Comparison of ENCODE assay signal across 23 cellular contexts in genomic region chr3:187833375-187833774, GRCh38.
DNase-seq lines count a peak whose midpoint lies in the region; ATAC-seq, FAIRE-seq and TF ChIP-seq lines count a peak whose summit lies in the region.
"Had no signal": no experiment of that assay in that cellular context is flagged by ENCODE, and none has a peak within 500 bp of the region (broad histone marks: within the 10 kb centered on the region; RNA-seq: fewer than 3 reads in every experiment).

No MANE protein-coding gene starts in this region.

- H3K27ac Mint-ChIP-seq in activated naive CD4-positive, alpha-beta T cell treated with anti-CD3 and anti-CD28 coated beads, Interleukin-2, amount 50 U/mL, for 24 hours, result peak overlapping the region; percentile 61
- H3K27ac Mint-ChIP-seq: CD14-positive monocyte; CD4-positive, alpha-beta T cell had no signal

- H3K4me3 ChIP-seq in A549 (no peak overlapping the region), OCI-LY3 (ENCODE audit: low read length) (no peak overlapping the region), mesenchymal stem cell (ENCODE audit: insufficient read depth in 1 of 2, low read depth in 1 of 2, low read length in 2 of 2) (no peak overlapping the region)
- H3K4me3 ChIP-seq: BLaER1 treated with 17β-estradiol and CSF1 and Interleukin-3, amounts not matched to agents 10 nM and 100 nM; GM12878; GM23248 had no signal

- H2BK15ac ChIP-seq in mesenchymal stem cell (ENCODE audit: low read depth, poor library complexity, severe bottlenecking), result peak overlapping the region; percentile 57

- no peak overlapping the region for H2BK5ac ChIP-seq in mesenchymal stem cell (ENCODE audit: low read depth, low read length, poor library complexity, severe bottlenecking)

- no peaks in the 10 kb centered on the region for H4K20me1 ChIP-seq in OCI-LY3 (ENCODE audit: insufficient read depth, low read length)
- H4K20me1 ChIP-seq: BLaER1 treated with 17β-estradiol and CSF1 and Interleukin-3, amounts not matched to agents 10 nM and 100 nM had no signal

- no peak for TF ChIP-seq RAD21 in A549 (conservative IDR thresholded peaks at IDR 0.05 in 1 of 2, IDR thresholded peaks at IDR 0.05 in 1 of 2)

- H4K91ac ChIP-seq in mesenchymal stem cell (ENCODE audit: low read length), result no peak overlapping the region

- no peak for TF ChIP-seq EP300 in A549 (IDR thresholded peaks at IDR 0.05)

- H2BK12ac ChIP-seq in mesenchymal stem cell (ENCODE audit: low read length in 2 of 2), result no peak overlapping the region

- WGBS in A549 (ENCODE audit: missing lambda C conversion rate), result 54% methylated on average over 3 of the region's 3 CpGs
- 84% methylated on average over 2 of the region's 3 CpGs for WGBS in mesenchymal stem cell

- no peaks in the 10 kb centered on the region for H3K79me2 ChIP-seq in OCI-LY3 (ENCODE audit: low read length)

- no peak for FAIRE-seq in A549 (lab: Jason Lieb, UNC)
- FAIRE-seq: D721Med, GM12878, GM19239, H1 had no signal

- CTCF ChIA-PET in A549 (lab: Yijun Ruan, JAX), result no interaction called here

- H3K4me2 ChIP-seq in A549, result no peak overlapping the region
- 0 out of 2 replicates have a peak overlapping the region, but pooled peaks have one; percentile 33 for H3K4me2 ChIP-seq in OCI-LY3 (ENCODE audit: low read length)
- no peak overlapping the region for H3K4me2 ChIP-seq in mesenchymal stem cell (ENCODE audit: low read length, poor library complexity, severe bottlenecking)
- H3K4me2 ChIP-seq: BLaER1 treated with 17β-estradiol and CSF1 and Interleukin-3, amounts not matched to agents 10 nM and 100 nM had no signal

- H3K79me1 ChIP-seq in mesenchymal stem cell (replicated peaks; ENCODE audit: low read length, poor library complexity, severe bottlenecking), result no peaks in the 10 kb centered on the region

- H2AFZ ChIP-seq in OCI-LY3 (ENCODE audit: low read depth, low read length) (no peak overlapping the region), mesenchymal stem cell (ENCODE audit: low read depth, low read length) (no peak overlapping the region)
- H2AFZ ChIP-seq: GM23248 had no signal

- H3K23ac ChIP-seq in mesenchymal stem cell (ENCODE audit: low read length in 2 of 2), result no peak overlapping the region

- H3K27ac ChIP-seq in A549 (no peak overlapping the region), OCI-LY3 (ENCODE audit: low read length) (peak overlapping the region; percentile 31; the same call in 1 of the 2 replicates), mesenchymal stem cell (ENCODE audit: low read length, poor library complexity, severe bottlenecking) (no peak overlapping the region)
- H3K27ac ChIP-seq: BLaER1 treated with 17β-estradiol and CSF1 and Interleukin-3, amounts not matched to agents 10 nM and 100 nM; GM23248 had no signal

- H3K9me3 ChIP-seq in A549 (no peaks in the 10 kb centered on the region), OCI-LY3 (ENCODE audit: insufficient read depth, low read length) (no peaks in the 10 kb centered on the region), mesenchymal stem cell (ENCODE audit: control insufficient read depth, low read length) (no peaks in the 10 kb centered on the region)
- H3K9me3 ChIP-seq: BE2C had no signal

- no peaks in the 10 kb centered on the region for H3K27me3 Mint-ChIP-seq in activated naive CD4-positive, alpha-beta T cell treated with anti-CD3 and anti-CD28 coated beads, Interleukin-2, amount 50 U/mL, for 24 hours
- H3K27me3 Mint-ChIP-seq: CD4-positive, alpha-beta T cell had no signal

- H3K36me3 Mint-ChIP-seq in activated naive CD4-positive, alpha-beta T cell treated with anti-CD3 and anti-CD28 coated beads, Interleukin-2, amount 50 U/mL, for 24 hours, result no peaks in the 10 kb centered on the region

- no peak overlapping the region for H3K9ac ChIP-seq in OCI-LY3 (ENCODE audit: low read length)
- H3K9ac ChIP-seq in mesenchymal stem cell (ENCODE audit: low read length), result no peak overlapping the region
- H3K9ac ChIP-seq: BLaER1 treated with 17β-estradiol and CSF1 and Interleukin-3, amounts not matched to agents 10 nM and 100 nM; GM23248 had no signal

- H2AK5ac ChIP-seq in mesenchymal stem cell (ENCODE audit: low read length, severe bottlenecking), result no peak overlapping the region

- H4K8ac ChIP-seq in mesenchymal stem cell (ENCODE audit: low read length), result no peak overlapping the region

- ATAC-seq in A549, result no peak

- no peak overlapping the region for H3K18ac ChIP-seq in mesenchymal stem cell (ENCODE audit: low read depth in 1 of 2, low read length in 2 of 2)

- H3K4ac ChIP-seq in mesenchymal stem cell (ENCODE audit: low read depth in 1 of 2, low read length in 2 of 2), result no peak overlapping the region

- no peak for TF ChIP-seq POLR2A in A549 (IDR thresholded peaks at IDR 0.05; ENCODE audit: low read length)

- no peak for DNase-seq in activated naive CD4-positive, alpha-beta T cell (lab: John Stamatoyannopoulos, UW)
- DNase-seq in A549 (ENCODE audit: low read depth in 1 of 2, low spot score in 1 of 2) (no peak), mesenchymal stem cell (no peak), AG08396 (ENCODE audit: low spot score) (no peak)
- DNase-seq: AML-193; BE2C; CD4-positive, alpha-beta T cell; CD8-positive, alpha-beta memory T cell; DMS 273 treated with DMSO at 0.1 percent for 48 hours; DMS79; EL; GDM1; GM23248; H7; HCEC 1CT had no signal

- H3K4me1 Mint-ChIP-seq in activated naive CD4-positive, alpha-beta T cell treated with anti-CD3 and anti-CD28 coated beads, Interleukin-2, amount 50 U/mL, for 24 hours, result no peaks in the 10 kb centered on the region

- POLR2A ChIA-PET in A549 (lab: Yijun Ruan, JAX), result no interaction called here

- H3K4me1 ChIP-seq in A549 (no peaks in the 10 kb centered on the region), OCI-LY3 (ENCODE audit: low read length) (peaks cover 36% of the 10 kb centered on the region), mesenchymal stem cell (ENCODE audit: control insufficient read depth, insufficient read depth, low read depth, low read length) (peaks cover 12% of the 10 kb centered on the region)
- H3K4me1 ChIP-seq: BE2C had no signal

- H3K4me3 Mint-ChIP-seq in activated naive CD4-positive, alpha-beta T cell treated with anti-CD3 and anti-CD28 coated beads, Interleukin-2, amount 50 U/mL, for 24 hours, result no peak overlapping the region
- H3K4me3 Mint-ChIP-seq: CD14-positive monocyte; CD4-positive, alpha-beta T cell; CD8-positive, alpha-beta memory T cell had no signal

- H2BK120ac ChIP-seq in mesenchymal stem cell (ENCODE audit: low read depth, low read length), result no peak overlapping the region

- H3K36me3 ChIP-seq in OCI-LY3 (replicated peaks; ENCODE audit: low read depth, low read length) (no peaks in the 10 kb centered on the region), mesenchymal stem cell (ENCODE audit: control insufficient read depth in 1 of 2, insufficient read depth in 2 of 2, low read depth in 1 of 2, low read length in 2 of 2) (no peaks in the 10 kb centered on the region)
- H3K36me3 ChIP-seq: BE2C; BLaER1 treated with 17β-estradiol and CSF1 and Interleukin-3, amounts not matched to agents 10 nM and 100 nM had no signal

- no peak overlapping the region for H3K14ac ChIP-seq in mesenchymal stem cell (ENCODE audit: low read length in 2 of 2)

- TF ChIP-seq CTCF in A549 (IDR thresholded peaks at IDR 0.05), result no peak
- no peak for TF ChIP-seq CTCF in OCI-LY3 (IDR thresholded peaks at IDR 0.05; ENCODE audit: low read depth, low read length)

- H3K27me3 ChIP-seq in OCI-LY3 (ENCODE audit: low read depth, low read length) (no peaks in the 10 kb centered on the region), mesenchymal stem cell (ENCODE audit: control insufficient read depth in 1 of 2, insufficient read depth in 1 of 2, low read length in 2 of 2) (no peaks in the 10 kb centered on the region)
- H3K27me3 ChIP-seq: BLaER1 treated with 17β-estradiol and CSF1 and Interleukin-3, amounts not matched to agents 10 nM and 100 nM had no signal

- H3K9me3 Mint-ChIP-seq in activated naive CD4-positive, alpha-beta T cell treated with anti-CD3 and anti-CD28 coated beads, Interleukin-2, amount 50 U/mL, for 24 hours, result no peaks in the 10 kb centered on the region

TF ChIP-seq in A549, 52 proteins besides CTCF, POLR2A, EP300 and RAD21:
- TF ChIP-seq CBX8 (IDR thresholded peaks at IDR 0.05) (no peak), JUN (IDR thresholded peaks at IDR 0.05) (no peak), POLR2AphosphoS2 (conservative IDR thresholded peaks at IDR 0.05; ENCODE audit: low read length) (no peak), CEBPB (IDR thresholded peaks at IDR 0.05) (no peak), MAFK (IDR thresholded peaks at IDR 0.05; ENCODE audit: partially characterized antibody) (peak; percentile 31), EHF (CRISPR knock-in tag; IDR thresholded peaks at IDR 0.05) (no peak), RFX5 (IDR thresholded peaks at IDR 0.05) (no peak), REST (IDR thresholded peaks at IDR 0.05) (no peak), ZSCAN20 (CRISPR knock-in tag; IDR thresholded peaks at IDR 0.05) (no peak)
